Comparison of ENCODE assay signal across 1 cellular context in the genomic region with DNA sequence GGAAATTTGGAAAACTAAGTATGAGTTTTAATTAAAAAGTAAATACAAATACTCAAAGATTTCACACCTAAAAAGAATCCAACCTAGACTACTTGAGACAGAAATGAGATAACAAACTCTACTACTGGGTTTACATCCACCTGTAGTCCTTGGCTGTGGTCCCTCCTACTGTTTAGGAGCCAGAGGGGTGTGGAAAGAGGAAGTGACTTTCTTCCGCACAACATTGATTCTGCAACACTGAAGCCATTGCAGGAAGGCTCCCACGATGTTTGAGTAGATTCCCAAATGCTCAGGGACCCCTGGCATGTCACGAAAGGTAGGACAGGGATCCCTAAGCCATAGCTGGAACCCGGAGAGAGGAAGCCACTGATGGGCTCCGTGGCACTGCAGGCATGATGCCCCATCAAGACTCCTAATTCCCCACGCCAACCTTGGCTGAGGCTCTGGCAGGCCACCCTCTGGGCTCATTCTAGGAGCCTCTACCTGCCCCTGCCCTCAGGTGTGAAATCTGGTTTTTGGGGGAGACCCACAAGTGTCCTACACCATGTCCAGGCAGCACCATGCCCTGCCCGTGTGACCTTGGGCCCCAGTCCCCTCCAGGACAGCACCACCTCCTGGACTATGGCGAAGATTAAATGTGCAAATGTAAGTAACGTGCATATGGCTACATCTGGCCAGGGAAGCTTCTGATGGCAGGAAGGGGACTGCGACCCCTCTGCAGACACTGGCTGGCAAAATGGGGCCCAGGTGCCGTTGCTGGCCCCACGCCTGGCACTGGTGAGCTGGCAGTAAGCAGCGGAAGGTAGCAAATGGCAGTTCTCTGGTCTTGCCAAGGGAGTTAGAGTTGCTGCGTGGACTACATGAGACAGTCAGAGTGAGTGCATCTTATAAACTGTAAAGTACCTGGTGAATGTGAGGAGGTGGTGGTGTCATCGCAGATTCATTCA.
TF ChIP-seq lines count a peak whose summit lies in the region.

No MANE protein-coding gene starts in this region.

TF ChIP-seq in GM12878, 131 proteins besides CTCF, POLR2A, EP300 and RAD21:
- peak; percentile 73; the same call in 1 of the 2 replicates for TF ChIP-seq SPI1 (IDR thresholded peaks at IDR 0.05; ENCODE audit: borderline replicate concordance, insufficient read depth, low read depth, low read length)
- no peak for TF ChIP-seq CHD4 (IDR thresholded peaks at IDR 0.05)
- TF ChIP-seq, protein P1, sequence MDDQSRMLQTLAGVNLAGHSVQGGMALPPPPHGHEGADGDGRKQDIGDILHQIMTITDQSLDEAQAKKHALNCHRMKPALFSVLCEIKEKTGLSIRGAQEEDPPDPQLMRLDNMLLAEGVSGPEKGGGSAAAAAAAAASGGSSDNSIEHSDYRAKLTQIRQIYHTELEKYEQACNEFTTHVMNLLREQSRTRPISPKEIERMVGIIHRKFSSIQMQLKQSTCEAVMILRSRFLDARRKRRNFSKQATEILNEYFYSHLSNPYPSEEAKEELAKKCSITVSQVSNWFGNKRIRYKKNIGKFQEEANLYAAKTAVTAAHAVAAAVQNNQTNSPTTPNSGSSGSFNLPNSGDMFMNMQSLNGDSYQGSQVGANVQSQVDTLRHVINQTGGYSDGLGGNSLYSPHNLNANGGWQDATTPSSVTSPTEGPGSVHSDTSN (IDR thresholded peaks at IDR 0.05; ENCODE audit: insufficient replicate concordance, low read depth, low read length), result no peak
